ENCODE assay signal across 14 cellular contexts in genomic region chr4:84673475-84674230, GRCh38.
DNase-seq lines count a peak whose midpoint lies in the region; ATAC-seq and TF ChIP-seq lines count a peak whose summit lies in the region.
"Had no signal": no experiment of that assay in that cellular context is flagged by ENCODE, and none has a peak within 500 bp of the region (broad histone marks: within the 10 kb centered on the region; RNA-seq: fewer than 3 reads in every experiment).

No MANE protein-coding gene starts in this region.

- no peaks in the 10 kb centered on the region for H3K4me1 ChIP-seq in smooth muscle cell (ENCODE audit: low read depth)

- no peak overlapping the region for H2AFZ ChIP-seq in smooth muscle cell (ENCODE audit: low read depth)

- in situ Hi-C loops in GM13976 (cut with MboI; ENCODE audit: low sequenced_read_pairs, unreplicated experiment): no loop called here

- no peak overlapping the region for H3K4me3 ChIP-seq in fibroblast of villous mesenchyme (ENCODE audit: low read depth, low read length)
- no peak overlapping the region for H3K4me3 ChIP-seq in smooth muscle cell

- peak overlapping the region; percentile 24 for H3K4me2 ChIP-seq in smooth muscle cell

- H4K20me1 ChIP-seq in smooth muscle cell (ENCODE audit: low read depth): no peaks in the 10 kb centered on the region

- H3K36me3 ChIP-seq in smooth muscle cell (ENCODE audit: low read depth): peaks cover 37% of the 10 kb centered on the region

- no peaks in the 10 kb centered on the region for H3K27me3 ChIP-seq in smooth muscle cell (ENCODE audit: low read depth)

- H3K9ac ChIP-seq in smooth muscle cell (ENCODE audit: low read depth): no peak overlapping the region

- TF ChIP-seq CTCF in fibroblast of villous mesenchyme (IDR thresholded peaks at IDR 0.05; ENCODE audit: insufficient read depth, low read depth, low read length): no peak
- no peak for TF ChIP-seq CTCF in smooth muscle cell (IDR thresholded peaks at IDR 0.05; ENCODE audit: borderline replicate concordance, insufficient read depth, poor library complexity, severe bottlenecking)
- TF ChIP-seq CTCF in GM13976 (IDR thresholded peaks at IDR 0.05; ENCODE audit: borderline replicate concordance, control extremely low read depth, extremely low read depth, insufficient read depth, missing control alignments): no peak

- 33% methylated on average over 1 of the region's 1 CpG for WGBS in smooth muscle cell (ENCODE audit: low lambda C conversion rate)

- H3F3A ChIP-seq in smooth muscle cell (ENCODE audit: low read depth): no peaks in the 10 kb centered on the region

- no peaks in the 10 kb centered on the region for H3K79me2 ChIP-seq in smooth muscle cell (ENCODE audit: low read depth)

- peak overlapping the region; percentile 46 for H3K27ac ChIP-seq in smooth muscle cell (ENCODE audit: low read depth)

- no peak for ATAC-seq in HG02571 (IDR thresholded peaks at IDR 0.05; ENCODE audit: unreplicated experiment)
- ATAC-seq: activated CD8-positive, alpha-beta memory T cell treated with anti-CD3 and anti-CD28 coated beads, Interleukin-2, amount 10 ng/mL, durations not matched to agents 7 days and 5 days had no signal

- DNase-seq in H4 (ENCODE audit: low spot score) (peak; percentile 44), SW 1271 (lab: John Stamatoyannopoulos, UW) (peak; percentile 6 to 43), fibroblast of villous mesenchyme (ENCODE audit: low read depth) (peak; percentile 81), smooth muscle cell (lab: John Stamatoyannopoulos, UW; ENCODE audit: unreplicated experiment) (no peak), GM13976 (ENCODE audit: low spot score) (no peak), mesenteric fat pad (ENCODE audit: low spot score) (no peak)
- no peak for DNase-seq in stimulated activated CD4-positive, alpha-beta T cell treated with anti-CD3 and anti-CD28 coated beads, Interleukin-12 subunit alpha, Interleukin-12 subunit beta, amount 100 ng/mL, for 4 hours
- DNase-seq: activated CD8-positive, alpha-beta memory T cell treated with anti-CD3 and anti-CD28 coated beads, Interleukin-2, amount 10 ng/mL, durations not matched to agents 7 days and 5 days; amygdala; left cardiac atrium; stimulated activated CD4-positive, alpha-beta T cell treated with anti-CD3 and anti-CD28 coated beads, Interleukin-1b, Interleukin-23, amount 100 ng/mL, for 48 hours; stimulated activated naive CD4-positive, alpha-beta T cell; T-helper 9 cell had no signal

- no peaks in the 10 kb centered on the region for H3K9me3 ChIP-seq in smooth muscle cell (replicated peaks; ENCODE audit: low read depth)

Comparison
In these comparisons a context has a peak if more than half of its experiments do, and no peak if none do; other contexts are left out.
1. DNase-seq: peak in H4 (single experiment), SW 1271 (2 of 2) and fibroblast of villous mesenchyme (single experiment); none in smooth muscle cell (single experiment), stimulated activated CD4-positive, alpha-beta T cell treated with anti-CD3 and anti-CD28 coated beads, Interleukin-12 subunit alpha, Interleukin-12 subunit beta, amount 100 ng/mL, for 4 hours (single experiment), GM13976 (single experiment) and mesenteric fat pad (single experiment).